24 cellular contexts compared by ENCODE assay signal in genomic region chr13:46521921-46522691, GRCh38. TPM values are rescaled to one million over a fixed set of nuclear protein-coding genes. Genes with fewer than 3 reads are reported as not detected.
A peak's percentile ranks its signal among the peaks of the same experiment; 100 is the strongest.
DNase-seq lines count a peak whose midpoint lies in the region; ATAC-seq and TF ChIP-seq lines count a peak whose summit lies in the region.
"Had no signal": no experiment of that assay in that cellular context is flagged by ENCODE, and none has a peak within 500 bp of the region (broad histone marks: within the 10 kb centered on the region; RNA-seq: fewer than 3 reads in every experiment).

No MANE protein-coding gene starts in this region.

- no peaks in the 10 kb centered on the region for H3K9me3 Mint-ChIP-seq in nephron
- peaks cover 4% of the 10 kb centered on the region for H3K9me3 Mint-ChIP-seq in activated T-cell treated with anti-CD3 and anti-CD28 coated beads, Interleukin-2, amount 50 U/mL, for 4 hours
- H3K9me3 Mint-ChIP-seq: activated CD8-positive, alpha-beta T cell treated with anti-CD3 and anti-CD28 coated beads for 36 hours; stimulated activated naive CD8-positive, alpha-beta T cell treated with anti-CD3 and anti-CD28 coated beads, Interleukin-15, Interleukin-2, amounts not matched to agents 100 ng/mL and 50 ng/mL, for 24 hours had no signal

- in situ Hi-C loops in brain microvascular endothelial cell (cut with HindIII; ENCODE audit: low pct_ligation_motif_present, low sequenced_read_pairs): no loop called here

- H3K4me1 ChIP-seq in HEK293 (ENCODE audit: control insufficient read depth, insufficient read depth, low read length): peaks cover 5% of the 10 kb centered on the region
- H3K4me1 ChIP-seq: thyroid gland had no signal

- H3K27ac Mint-ChIP-seq in nephron: peak overlapping the region in 2 of 3 experiments; percentile 65 to 69
- H3K27ac Mint-ChIP-seq: activated CD8-positive, alpha-beta T cell treated with anti-CD3 and anti-CD28 coated beads for 36 hours; neural progenitor cell; stimulated activated naive CD8-positive, alpha-beta T cell treated with anti-CD3 and anti-CD28 coated beads, Interleukin-15, Interleukin-2, amounts not matched to agents 100 ng/mL and 50 ng/mL, for 24 hours had no signal

- POLR2A ChIA-PET in HEK293 (lab: Yijun Ruan, JAX): no interaction called here

- no peak overlapping the region for H3K4me3 Mint-ChIP-seq in nephron
- H3K4me3 Mint-ChIP-seq in activated T-cell treated with anti-CD3 and anti-CD28 coated beads, Interleukin-2, amount 50 U/mL, for 4 hours: no peak overlapping the region
- H3K4me3 Mint-ChIP-seq: activated CD8-positive, alpha-beta T cell treated with anti-CD3 and anti-CD28 coated beads for 36 hours; neural progenitor cell; stimulated activated naive CD8-positive, alpha-beta T cell treated with anti-CD3 and anti-CD28 coated beads, Interleukin-15, Interleukin-2, amounts not matched to agents 100 ng/mL and 50 ng/mL, for 24 hours had no signal

- H3K27ac ChIP-seq in HEK293 (ENCODE audit: extremely low read depth, low read depth, low read length) (no peak overlapping the region), brain microvascular endothelial cell (no peak overlapping the region)
- H3K27ac ChIP-seq: C4-2B, gastrocnemius medialis, neural progenitor cell, sigmoid colon, thyroid gland had no signal

- no peak for ATAC-seq in activated CD4-positive, CD25-positive, alpha-beta regulatory T cell treated with anti-CD3 and anti-CD28 coated beads, Interleukin-2, amount 50 U/mL, for 24 hours
- no peak for ATAC-seq in activated T-cell treated with anti-CD3 and anti-CD28 coated beads, Interleukin-2, amount 50 U/mL, for 4 hours
- ATAC-seq: activated CD8-positive, alpha-beta T cell treated with anti-CD3 and anti-CD28 coated beads for 36 hours; esophagus mucosa; gastrocnemius medialis; HCT116 had no signal

- TF ChIP-seq CTCF in HEK293 (tag by site-specific recombination; IDR thresholded peaks at IDR 0.05) (no peak), nephron (IDR thresholded peaks at IDR 0.05; ENCODE audit: unreplicated experiment in 3 of 3) (no peak), brain microvascular endothelial cell (IDR thresholded peaks at IDR 0.05; ENCODE audit: low read depth, low read length, missing control alignments) (no peak)

- no peaks in the 10 kb centered on the region for H3K27me3 ChIP-seq in brain microvascular endothelial cell (replicated peaks)
- H3K27me3 ChIP-seq: gastrocnemius medialis, neural progenitor cell, sigmoid colon, thyroid gland had no signal

- peak; percentile 60 for DNase-seq in NCI-H524 treated with DMSO at 0.1 percent for 48 hours (lab: John Stamatoyannopoulos, UW)
- peak; percentile 53 to 74 for DNase-seq in dermis microvascular lymphatic vessel endothelial cell (ENCODE audit: low read depth in 2 of 2)
- DNase-seq in brain microvascular endothelial cell: no peak
- no peak for DNase-seq in activated T-cell treated with anti-CD3 and anti-CD28 coated beads, Interleukin-2, amount 50 U/mL, for 4 hours
- DNase-seq: activated CD8-positive, alpha-beta T cell treated with anti-CD3 and anti-CD28 coated beads for 36 hours; activated effector memory CD4-positive, alpha-beta T cell treated with anti-CD3 and anti-CD28 coated beads, Interleukin-2, amount 50 U/mL, for 16 hours; effector memory CD4-positive, alpha-beta T cell; gastrocnemius medialis; hypothalamus; NCI-H1105; NCI-H2081; NCI-H526; posterior cingulate gyrus; sigmoid colon; thyroid gland had no signal

- CTCF ChIA-PET in HEK293 (lab: Yijun Ruan, JAX): no interaction called here

- H3K36me3 ChIP-seq in HEK293 (ENCODE audit: control insufficient read depth in 2 of 2, insufficient read depth in 1 of 2, low read length in 2 of 2) (no peaks in the 10 kb centered on the region), brain microvascular endothelial cell (replicated peaks) (no peaks in the 10 kb centered on the region)
- H3K36me3 ChIP-seq: gastrocnemius medialis, neural progenitor cell, sigmoid colon, thyroid gland had no signal

- H3K4me3 ChIP-seq in HEK293 (ENCODE audit: low read depth, low read length) (no peak overlapping the region), brain microvascular endothelial cell (ENCODE audit: low read depth, low read length) (no peak overlapping the region)
- H3K4me3 ChIP-seq: gastrocnemius medialis, lung, neural progenitor cell, sigmoid colon, thyroid gland had no signal

- no peaks in the 10 kb centered on the region for H3K36me3 Mint-ChIP-seq in nephron (ENCODE audit: low read depth)
- H3K36me3 Mint-ChIP-seq in activated T-cell treated with anti-CD3 and anti-CD28 coated beads, Interleukin-2, amount 50 U/mL, for 4 hours (ENCODE audit: insufficient read depth): no peaks in the 10 kb centered on the region

- H3K4me1 Mint-ChIP-seq in nephron: peaks cover 41% of the 10 kb centered on the region
- no peaks in the 10 kb centered on the region for H3K4me1 Mint-ChIP-seq in activated T-cell treated with anti-CD3 and anti-CD28 coated beads, Interleukin-2, amount 50 U/mL, for 4 hours (ENCODE audit: low read depth)

- H3K9me3 ChIP-seq in HEK293 (ENCODE audit: control insufficient read depth, insufficient read depth, low read depth, low read length): no peaks in the 10 kb centered on the region
- H3K9me3 ChIP-seq: gastrocnemius medialis, sigmoid colon, thyroid gland had no signal

- H3K27me3 Mint-ChIP-seq in nephron (ENCODE audit: low read depth): no peaks in the 10 kb centered on the region
- peaks cover 12% of the 10 kb centered on the region for H3K27me3 Mint-ChIP-seq in activated T-cell treated with anti-CD3 and anti-CD28 coated beads, Interleukin-2, amount 50 U/mL, for 4 hours (ENCODE audit: low read depth)

TF ChIP-seq in HEK293, 187 proteins besides CTCF, POLR2A, EP300 and RAD21:
- TF ChIP-seq PRDM4 (tag by site-specific recombination; IDR thresholded peaks at IDR 0.05) (no peak), ATF2 (tag by site-specific recombination; IDR thresholded peaks at IDR 0.05; ENCODE audit: low read depth) (0 out of 2 replicates have a peak, but pooled peaks have one; percentile 18)

RNA-seq across cellular contexts. Expression of gene LRCH1, which starts 30.9 kb away (rescaled TPM):
- total RNA-seq in dermis microvascular lymphatic vessel endothelial cell: 11.2 and 13.7 TPM in 2 replicates
- 10 to 100 TPM; 13.5 to 16.4 (median 14.7) TPM for total RNA-seq in activated T-cell treated with anti-CD3 and anti-CD28 coated beads, Interleukin-2, amount 50 U/mL, for 4 hours

Comparison
In these comparisons a context has a peak if more than half of its experiments do, and no peak if none do; other contexts are left out.
1. DNase-seq: peak in NCI-H524 treated with DMSO at 0.1 percent for 48 hours (single experiment) and dermis microvascular lymphatic vessel endothelial cell (2 of 2); none in brain microvascular endothelial cell (single experiment) and activated T-cell treated with anti-CD3 and anti-CD28 coated beads, Interleukin-2, amount 50 U/mL, for 4 hours (single experiment).